Comparison of ENCODE assay signal across 1 cellular context in the genomic region with DNA sequence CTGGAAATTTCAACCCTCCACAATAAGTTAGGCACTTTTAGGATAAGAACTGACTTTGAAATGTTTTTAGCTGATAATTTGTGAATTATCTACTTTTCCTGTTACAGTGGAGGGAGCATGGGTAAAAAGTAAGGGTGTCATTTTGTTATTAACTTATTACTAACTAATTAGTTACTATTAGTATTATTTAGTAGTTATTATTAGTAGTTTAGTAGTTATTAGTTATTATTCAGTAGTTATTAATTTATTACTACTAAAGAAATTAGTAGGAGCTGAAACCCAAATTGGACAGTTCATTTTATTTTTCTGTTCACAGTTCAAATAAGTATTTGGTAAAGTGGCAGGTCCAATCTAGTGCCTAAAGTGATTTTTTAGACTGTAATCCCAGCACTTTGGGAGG.
TF ChIP-seq lines count a peak whose summit lies in the region.

No MANE protein-coding gene starts in this region.

TF ChIP-seq in K562, 482 proteins besides CTCF, POLR2A, EP300 and RAD21:
- TF ChIP-seq NFYB (IDR thresholded peaks at IDR 0.05; ENCODE audit: extremely low read depth, insufficient read length) (no peak), DACH1 (IDR thresholded peaks at IDR 0.05; ENCODE audit: partially characterized antibody) (peak; percentile 93)
